Comparison of ENCODE assay signal across 2 cellular contexts in genomic region chr7:138738114-138738513, GRCh38.
TF ChIP-seq lines count a peak whose summit lies in the region.

No MANE protein-coding gene starts in this region.

TF ChIP-seq in GM23338, 12 proteins besides CTCF, POLR2A, EP300 and RAD21:
- TF ChIP-seq CREB1 (CRISPR knock-in tag; IDR thresholded peaks at IDR 0.05; ENCODE audit: low read depth) (no peak), NANOG (IDR thresholded peaks at IDR 0.05; ENCODE audit: borderline replicate concordance) (no peak), EZH2 (IDR thresholded peaks at IDR 0.05; ENCODE audit: low read depth, unreplicated experiment) (no peak), ZNF114 (CRISPR knock-in tag; IDR thresholded peaks at IDR 0.05) (no peak), POLR2AphosphoS5 (IDR thresholded peaks at IDR 0.05; ENCODE audit: low read depth) (no peak), STAT1 (IDR thresholded peaks at IDR 0.05; ENCODE audit: unreplicated experiment) (no peak), EZH2phosphoT487 (IDR thresholded peaks at IDR 0.05; ENCODE audit: unreplicated experiment) (no peak), ZNF331 (CRISPR knock-in tag; IDR thresholded peaks at IDR 0.05; ENCODE audit: low read depth) (no peak), JUNB (IDR thresholded peaks at IDR 0.05; ENCODE audit: unreplicated experiment) (no peak), ZNF462 (CRISPR knock-in tag; IDR thresholded peaks at IDR 0.05) (no peak)
- TF ChIP-seq, protein P1, sequence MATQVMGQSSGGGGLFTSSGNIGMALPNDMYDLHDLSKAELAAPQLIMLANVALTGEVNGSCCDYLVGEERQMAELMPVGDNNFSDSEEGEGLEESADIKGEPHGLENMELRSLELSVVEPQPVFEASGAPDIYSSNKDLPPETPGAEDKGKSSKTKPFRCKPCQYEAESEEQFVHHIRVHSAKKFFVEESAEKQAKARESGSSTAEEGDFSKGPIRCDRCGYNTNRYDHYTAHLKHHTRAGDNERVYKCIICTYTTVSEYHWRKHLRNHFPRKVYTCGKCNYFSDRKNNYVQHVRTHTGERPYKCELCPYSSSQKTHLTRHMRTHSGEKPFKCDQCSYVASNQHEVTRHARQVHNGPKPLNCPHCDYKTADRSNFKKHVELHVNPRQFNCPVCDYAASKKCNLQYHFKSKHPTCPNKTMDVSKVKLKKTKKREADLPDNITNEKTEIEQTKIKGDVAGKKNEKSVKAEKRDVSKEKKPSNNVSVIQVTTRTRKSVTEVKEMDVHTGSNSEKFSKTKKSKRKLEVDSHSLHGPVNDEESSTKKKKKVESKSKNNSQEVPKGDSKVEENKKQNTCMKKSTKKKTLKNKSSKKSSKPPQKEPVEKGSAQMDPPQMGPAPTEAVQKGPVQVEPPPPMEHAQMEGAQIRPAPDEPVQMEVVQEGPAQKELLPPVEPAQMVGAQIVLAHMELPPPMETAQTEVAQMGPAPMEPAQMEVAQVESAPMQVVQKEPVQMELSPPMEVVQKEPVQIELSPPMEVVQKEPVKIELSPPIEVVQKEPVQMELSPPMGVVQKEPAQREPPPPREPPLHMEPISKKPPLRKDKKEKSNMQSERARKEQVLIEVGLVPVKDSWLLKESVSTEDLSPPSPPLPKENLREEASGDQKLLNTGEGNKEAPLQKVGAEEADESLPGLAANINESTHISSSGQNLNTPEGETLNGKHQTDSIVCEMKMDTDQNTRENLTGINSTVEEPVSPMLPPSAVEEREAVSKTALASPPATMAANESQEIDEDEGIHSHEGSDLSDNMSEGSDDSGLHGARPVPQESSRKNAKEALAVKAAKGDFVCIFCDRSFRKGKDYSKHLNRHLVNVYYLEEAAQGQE (IDR thresholded peaks at IDR 0.05; ENCODE audit: unreplicated experiment) = no peak
- TF ChIP-seq, protein P2, sequence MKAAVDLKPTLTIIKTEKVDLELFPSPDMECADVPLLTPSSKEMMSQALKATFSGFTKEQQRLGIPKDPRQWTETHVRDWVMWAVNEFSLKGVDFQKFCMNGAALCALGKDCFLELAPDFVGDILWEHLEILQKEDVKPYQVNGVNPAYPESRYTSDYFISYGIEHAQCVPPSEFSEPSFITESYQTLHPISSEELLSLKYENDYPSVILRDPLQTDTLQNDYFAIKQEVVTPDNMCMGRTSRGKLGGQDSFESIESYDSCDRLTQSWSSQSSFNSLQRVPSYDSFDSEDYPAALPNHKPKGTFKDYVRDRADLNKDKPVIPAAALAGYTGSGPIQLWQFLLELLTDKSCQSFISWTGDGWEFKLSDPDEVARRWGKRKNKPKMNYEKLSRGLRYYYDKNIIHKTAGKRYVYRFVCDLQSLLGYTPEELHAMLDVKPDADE (IDR thresholded peaks at IDR 0.05) = no peak

TF ChIP-seq in HepG2, 621 proteins besides CTCF, POLR2A, EP300 and RAD21:
- no peak for TF ChIP-seq RCOR2 (CRISPR knock-in tag; IDR thresholded peaks at IDR 0.05)
- TF ChIP-seq CEBPB (IDR thresholded peaks at IDR 0.05; ENCODE audit: borderline replicate concordance, low read depth, low read length) = 0 out of 2 replicates have a peak, but pooled peaks have one; percentile 12
